ENCODE assay signal across 19 cellular contexts in genomic region chr19:2324220-2324948, GRCh38. TPM values are rescaled to one million over a fixed set of nuclear protein-coding genes. Genes with fewer than 3 reads are reported as not detected.
DNase-seq lines count a peak whose midpoint lies in the region; ATAC-seq and TF ChIP-seq lines count a peak whose summit lies in the region.
"Had no signal": no experiment of that assay in that cellular context is flagged by ENCODE, and none has a peak within 500 bp of the region (broad histone marks: within the 10 kb centered on the region; RNA-seq: fewer than 3 reads in every experiment).

No MANE protein-coding gene starts in this region.

- POLR2A ChIA-PET in HEK293 (lab: Yijun Ruan, JAX): interaction anchor here (0.8 kb wide), 1 partner anchor 8 kb away, joined by 4 read pairs; no protein-coding TSS in a partner anchor

- H3K36me3 Mint-ChIP-seq in activated CD4-positive, alpha-beta T cell treated with anti-CD3 and anti-CD28 coated beads, Interleukin-2, amount 10 ng/mL, durations not matched to agents 24 days and 14 days (ENCODE audit: low read depth): peaks cover 36% of the 10 kb centered on the region
- H3K36me3 Mint-ChIP-seq in stimulated activated effector memory CD8-positive, alpha-beta T cell treated with anti-CD3 and anti-CD28 coated beads, Interleukin-12 subunit alpha, Interleukin-12 subunit beta, amount 100 ng/mL, for 72 hours: peaks cover 77% of the 10 kb centered on the region

- H3K4me1 Mint-ChIP-seq in activated CD4-positive, alpha-beta T cell treated with anti-CD3 and anti-CD28 coated beads, Interleukin-2, amount 10 ng/mL, durations not matched to agents 24 days and 14 days: peaks cover 28% of the 10 kb centered on the region
- H3K4me1 Mint-ChIP-seq in stimulated activated effector memory CD8-positive, alpha-beta T cell treated with anti-CD3 and anti-CD28 coated beads, Interleukin-12 subunit alpha, Interleukin-12 subunit beta, amount 100 ng/mL, for 72 hours: peaks cover 33% of the 10 kb centered on the region

- no peaks in the 10 kb centered on the region for H3K9me3 ChIP-seq in HEK293 (ENCODE audit: control insufficient read depth, insufficient read depth, low read depth, low read length)
- H3K9me3 ChIP-seq: stomach had no signal

- peaks cover 11 to 34% of the 10 kb centered on the region in 2 experiments; a peak in 2 of 3 replicates for H3K36me3 ChIP-seq in HEK293 (ENCODE audit: control insufficient read depth in 2 of 2, insufficient read depth in 1 of 2, low read length in 2 of 2)

- no peak for DNase-seq in activated CD4-positive, alpha-beta T cell treated with anti-CD3 and anti-CD28 coated beads, Interleukin-2, amount 10 ng/mL, durations not matched to agents 24 days and 14 days
- DNase-seq in activated CD4-positive, alpha-beta T cell treated with anti-CD3 and anti-CD28 coated beads, Interleukin-2, amount 50 U/mL, for 4 hours: no peak
- DNase-seq in cerebellar cortex (ENCODE audit: low spot score): peak; percentile 39
- DNase-seq in stimulated activated effector memory CD8-positive, alpha-beta T cell treated with anti-CD3 and anti-CD28 coated beads, Interleukin-12 subunit alpha, Interleukin-12 subunit beta, amount 100 ng/mL, for 72 hours (ENCODE audit: low spot score in 2 of 2): no peak
- no peak for DNase-seq in LoVo (ENCODE audit: low spot score)
- DNase-seq in AG08395 (ENCODE audit: low spot score): no peak
- no peak for DNase-seq in foreskin fibroblast
- DNase-seq: activated CD4-positive, alpha-beta T cell treated with anti-CD3 and anti-CD28 coated beads, Interleukin-2, amount 50 U/mL, for 1 hour; effector CD8-positive, alpha-beta T cell; GM23248; NCI-H2171; stomach; SW 1271 had no signal

- no peak for ATAC-seq in stimulated activated effector memory CD8-positive, alpha-beta T cell treated with anti-CD3 and anti-CD28 coated beads, Interleukin-12 subunit alpha, Interleukin-12 subunit beta, amount 100 ng/mL, for 72 hours

- H3K27me3 Mint-ChIP-seq in activated CD4-positive, alpha-beta T cell treated with anti-CD3 and anti-CD28 coated beads, Interleukin-2, amount 10 ng/mL, durations not matched to agents 24 days and 14 days: no peaks in the 10 kb centered on the region

- TF ChIP-seq CTCF in HEK293 (tag by site-specific recombination; IDR thresholded peaks at IDR 0.05) (no peak), foreskin fibroblast (IDR thresholded peaks at IDR 0.05; ENCODE audit: low read depth, low read length) (no peak)

- no peaks in the 10 kb centered on the region for H3K4me1 ChIP-seq in HEK293 (ENCODE audit: control insufficient read depth, insufficient read depth, low read length)

- intact Hi-C loops in activated CD4-positive, alpha-beta T cell treated with anti-CD3 and anti-CD28 coated beads, Interleukin-2, amount 10 ng/mL, durations not matched to agents 24 days and 14 days (cut with micrococcal nuclease): no loop called here

- no peak overlapping the region for H3K4me3 Mint-ChIP-seq in activated CD4-positive, alpha-beta T cell treated with anti-CD3 and anti-CD28 coated beads, Interleukin-2, amount 10 ng/mL, durations not matched to agents 24 days and 14 days
- H3K4me3 Mint-ChIP-seq in stimulated activated effector memory CD8-positive, alpha-beta T cell treated with anti-CD3 and anti-CD28 coated beads, Interleukin-12 subunit alpha, Interleukin-12 subunit beta, amount 100 ng/mL, for 72 hours: no peak overlapping the region

- peak overlapping the region; percentile 26 for H3K27ac Mint-ChIP-seq in activated CD4-positive, alpha-beta T cell treated with anti-CD3 and anti-CD28 coated beads, Interleukin-2, amount 10 ng/mL, durations not matched to agents 24 days and 14 days
- H3K27ac Mint-ChIP-seq in stimulated activated effector memory CD8-positive, alpha-beta T cell treated with anti-CD3 and anti-CD28 coated beads, Interleukin-12 subunit alpha, Interleukin-12 subunit beta, amount 100 ng/mL, for 72 hours: peak overlapping the region; percentile 67

- no peak overlapping the region for H3K27ac ChIP-seq in HEK293 (ENCODE audit: extremely low read depth, low read depth, low read length)
- H3K27ac ChIP-seq: GM23248, stomach had no signal

- no peak overlapping the region for H3K4me3 ChIP-seq in HEK293 (ENCODE audit: low read depth, low read length)
- no peak overlapping the region for H3K4me3 ChIP-seq in foreskin fibroblast (ENCODE audit: low read depth in 1 of 2, low read length in 2 of 2)
- H3K4me3 ChIP-seq: GM23248, lung, stomach had no signal

- no peaks in the 10 kb centered on the region for H3K9me3 Mint-ChIP-seq in activated CD4-positive, alpha-beta T cell treated with anti-CD3 and anti-CD28 coated beads, Interleukin-2, amount 10 ng/mL, durations not matched to agents 24 days and 14 days
- no peaks in the 10 kb centered on the region for H3K9me3 Mint-ChIP-seq in stimulated activated effector memory CD8-positive, alpha-beta T cell treated with anti-CD3 and anti-CD28 coated beads, Interleukin-12 subunit alpha, Interleukin-12 subunit beta, amount 100 ng/mL, for 72 hours

- CTCF ChIA-PET in HEK293 (lab: Yijun Ruan, JAX): interaction anchor here (0.7 kb wide), 1 partner anchor 1243 kb away, joined by 3 read pairs; no protein-coding TSS in a partner anchor

TF ChIP-seq in HEK293, 187 proteins besides CTCF, POLR2A, EP300 and RAD21:
- TF ChIP-seq BCL11A (tag by site-specific recombination; IDR thresholded peaks at IDR 0.05; ENCODE audit: low read depth): no peak
- TF ChIP-seq, protein P1, sequence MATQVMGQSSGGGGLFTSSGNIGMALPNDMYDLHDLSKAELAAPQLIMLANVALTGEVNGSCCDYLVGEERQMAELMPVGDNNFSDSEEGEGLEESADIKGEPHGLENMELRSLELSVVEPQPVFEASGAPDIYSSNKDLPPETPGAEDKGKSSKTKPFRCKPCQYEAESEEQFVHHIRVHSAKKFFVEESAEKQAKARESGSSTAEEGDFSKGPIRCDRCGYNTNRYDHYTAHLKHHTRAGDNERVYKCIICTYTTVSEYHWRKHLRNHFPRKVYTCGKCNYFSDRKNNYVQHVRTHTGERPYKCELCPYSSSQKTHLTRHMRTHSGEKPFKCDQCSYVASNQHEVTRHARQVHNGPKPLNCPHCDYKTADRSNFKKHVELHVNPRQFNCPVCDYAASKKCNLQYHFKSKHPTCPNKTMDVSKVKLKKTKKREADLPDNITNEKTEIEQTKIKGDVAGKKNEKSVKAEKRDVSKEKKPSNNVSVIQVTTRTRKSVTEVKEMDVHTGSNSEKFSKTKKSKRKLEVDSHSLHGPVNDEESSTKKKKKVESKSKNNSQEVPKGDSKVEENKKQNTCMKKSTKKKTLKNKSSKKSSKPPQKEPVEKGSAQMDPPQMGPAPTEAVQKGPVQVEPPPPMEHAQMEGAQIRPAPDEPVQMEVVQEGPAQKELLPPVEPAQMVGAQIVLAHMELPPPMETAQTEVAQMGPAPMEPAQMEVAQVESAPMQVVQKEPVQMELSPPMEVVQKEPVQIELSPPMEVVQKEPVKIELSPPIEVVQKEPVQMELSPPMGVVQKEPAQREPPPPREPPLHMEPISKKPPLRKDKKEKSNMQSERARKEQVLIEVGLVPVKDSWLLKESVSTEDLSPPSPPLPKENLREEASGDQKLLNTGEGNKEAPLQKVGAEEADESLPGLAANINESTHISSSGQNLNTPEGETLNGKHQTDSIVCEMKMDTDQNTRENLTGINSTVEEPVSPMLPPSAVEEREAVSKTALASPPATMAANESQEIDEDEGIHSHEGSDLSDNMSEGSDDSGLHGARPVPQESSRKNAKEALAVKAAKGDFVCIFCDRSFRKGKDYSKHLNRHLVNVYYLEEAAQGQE (tag by site-specific recombination; IDR thresholded peaks at IDR 0.05): no peak
- TF ChIP-seq ZNF623 (tag by site-specific recombination; IDR thresholded peaks at IDR 0.05): no peak
- no peak for TF ChIP-seq MEIS1 (CRISPR knock-in tag; IDR thresholded peaks at IDR 0.05; ENCODE audit: borderline replicate concordance)
- TF ChIP-seq ZNF473 (tag by site-specific recombination; IDR thresholded peaks at IDR 0.05): no peak
- TF ChIP-seq ATF2 (tag by site-specific recombination; IDR thresholded peaks at IDR 0.05; ENCODE audit: low read depth): no peak
- TF ChIP-seq ZIC2 (tag by site-specific recombination; IDR thresholded peaks at IDR 0.05): peak; percentile 88
TF ChIP-seq in HEK293: peak in this region for 1.

RNA-seq across cellular contexts. Expression of gene LSM7, which starts 4.0 kb away (rescaled TPM):
- total RNA-seq in activated CD4-positive, alpha-beta T cell treated with anti-CD3 and anti-CD28 coated beads, Interleukin-2, amount 10 ng/mL, durations not matched to agents 24 days and 14 days: 190 and 192 TPM in 2 replicates

RNA-seq across cellular contexts. Expression of gene SPPL2B, which starts 4.1 kb away (rescaled TPM):
- 69.7 and 69.8 TPM in 2 replicates for total RNA-seq in activated CD4-positive, alpha-beta T cell treated with anti-CD3 and anti-CD28 coated beads, Interleukin-2, amount 10 ng/mL, durations not matched to agents 24 days and 14 days

RNA-seq across cellular contexts. Expression of gene LINGO3, which starts 16.4 kb away (rescaled TPM):
- total RNA-seq in activated CD4-positive, alpha-beta T cell treated with anti-CD3 and anti-CD28 coated beads, Interleukin-2, amount 10 ng/mL, durations not matched to agents 24 days and 14 days: 0.09 and 0.26 TPM in 2 replicates
- total RNA-seq: A673, cardiac septum, GM23248, RPMI7951, stomach, urinary bladder had no signal

RNA-seq across cellular contexts. Expression of gene TMPRSS9, which starts 35.7 kb away (rescaled TPM):
- total RNA-seq in activated CD4-positive, alpha-beta T cell treated with anti-CD3 and anti-CD28 coated beads, Interleukin-2, amount 10 ng/mL, durations not matched to agents 24 days and 14 days: 0.09 TPM in 1 of 2 replicates, not detected in the other
- total RNA-seq: A673, cardiac septum, GM23248, RPMI7951 had no signal

RNA-seq across cellular contexts. Expression of gene PEAK3, which starts 42.4 kb away (rescaled TPM):
- 0.09 TPM in 1 of 2 replicates, not detected in the other for total RNA-seq in activated CD4-positive, alpha-beta T cell treated with anti-CD3 and anti-CD28 coated beads, Interleukin-2, amount 10 ng/mL, durations not matched to agents 24 days and 14 days
- total RNA-seq: A673, GM23248, urinary bladder had no signal
